Comparison of ENCODE assay signal across 8 cellular contexts in the genomic region with DNA sequence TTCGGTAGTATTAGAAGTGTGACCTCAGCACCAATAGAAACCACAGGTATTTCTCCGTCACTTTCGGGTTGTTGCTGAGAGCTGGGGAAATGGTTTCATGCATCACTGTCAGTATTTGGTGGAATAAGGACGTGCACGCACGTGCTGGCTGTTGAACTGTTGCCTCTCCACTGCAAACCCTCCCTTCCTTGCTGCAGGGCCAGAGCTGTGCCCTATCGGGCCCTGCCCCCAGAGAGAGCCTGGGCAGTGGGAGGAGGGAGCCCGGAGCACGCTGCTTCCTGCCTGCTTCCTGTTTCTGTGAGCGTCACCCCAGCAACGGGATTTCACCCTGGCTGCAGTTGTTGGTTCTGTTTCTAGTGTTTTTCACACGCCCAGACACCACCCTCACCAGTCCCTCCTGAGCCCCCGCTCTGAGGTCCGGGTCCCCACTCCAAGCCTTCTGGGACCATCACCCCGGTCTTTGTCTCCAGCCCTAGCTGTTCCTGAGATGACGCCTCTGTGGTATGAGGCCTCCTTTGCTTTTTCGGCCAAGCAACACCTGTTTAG. TPM values are rescaled to one million over a fixed set of nuclear protein-coding genes. Genes with fewer than 3 reads are reported as not detected.
DNase-seq lines count a peak whose midpoint lies in the region; ATAC-seq and TF ChIP-seq lines count a peak whose summit lies in the region.

No MANE protein-coding gene starts in this region.

- intact Hi-C loops in Right ventricle myocardium superior (cut with DNase I): loop anchor here (10.0 kb wide), 1 partner anchor 90 kb away; no protein-coding TSS in a partner anchor
- intact Hi-C loops in posterior cingulate gyrus (cut with DNase I): no loop called here
- intact Hi-C loops in uterus (cut with DNase I; ENCODE audit: low total_unique reads): loop anchor here (5.0 kb wide), 1 partner anchor 72 kb away; no protein-coding TSS in a partner anchor

- peaks cover 6% of the 10 kb centered on the region for H3K27me3 Mint-ChIP-seq in CD4-positive, CD25-positive, alpha-beta regulatory T cell

- peaks cover 8 to 46% (median 39%) of the 10 kb centered on the region in 4 donors for H3K4me1 Mint-ChIP-seq in CD4-positive, CD25-positive, alpha-beta regulatory T cell

- peaks cover 0 to 1% (median 0%) of the 10 kb centered on the region in 7 donors for H3K9me3 Mint-ChIP-seq in CD4-positive, CD25-positive, alpha-beta regulatory T cell

- peaks cover 32% of the 10 kb centered on the region for H3K4me1 ChIP-seq in CD4-positive, CD25-positive, alpha-beta regulatory T cell (ENCODE audit: control insufficient read depth, insufficient read depth, low read length, poor library complexity, severe bottlenecking)
- peaks cover 16 to 20% of the 10 kb centered on the region in 2 donors for H3K4me1 ChIP-seq in uterus

- H3K36me3 Mint-ChIP-seq in CD4-positive, CD25-positive, alpha-beta regulatory T cell: no peaks in the 10 kb centered on the region

- H3K27ac Mint-ChIP-seq in CD4-positive, CD25-positive, alpha-beta regulatory T cell: peak overlapping the region; percentile 99

- peak; percentile 37 to 60 for TF ChIP-seq POLR2A in uterus (IDR thresholded peaks at IDR 0.05)

- peak in 3 of 4 experiments; percentile 2 to 43 (median 31) for TF ChIP-seq CTCF in uterus (IDR thresholded peaks at IDR 0.05)

- ATAC-seq in CD4-positive, CD25-positive, alpha-beta regulatory T cell (ENCODE audit: low read depth in 2 of 2): peak; percentile 71 to 79
- peak; percentile 87 for ATAC-seq in GM19463 (IDR thresholded peaks at IDR 0.05; ENCODE audit: unreplicated experiment)
- peak; percentile 78 for ATAC-seq in HG03571 (IDR thresholded peaks at IDR 0.05; ENCODE audit: unreplicated experiment)
- peak; percentile 83 for ATAC-seq in Right ventricle myocardium superior (ENCODE audit: poor library complexity)

- peak overlapping the region; percentile 81 for H3K4me3 ChIP-seq in CD4-positive, CD25-positive, alpha-beta regulatory T cell (ENCODE audit: low read depth, low read length)
- no peak overlapping the region for H3K4me3 ChIP-seq in uterus

- no peaks in the 10 kb centered on the region for H3K27me3 ChIP-seq in CD4-positive, CD25-positive, alpha-beta regulatory T cell (ENCODE audit: control insufficient read depth, insufficient read depth, low read length)
- H3K27me3 ChIP-seq in uterus: no peaks in the 10 kb centered on the region

- H3K9me3 ChIP-seq in CD4-positive, CD25-positive, alpha-beta regulatory T cell (ENCODE audit: control insufficient read depth in 2 of 2, low read length in 2 of 2): no peaks in the 10 kb centered on the region
- H3K9me3 ChIP-seq in uterus: no peaks in the 10 kb centered on the region

- peak; percentile 82 to 90 (median 90) for DNase-seq in CD4-positive, CD25-positive, alpha-beta regulatory T cell
- DNase-seq in SHP77 treated with DMSO at 0.1 percent for 48 hours (lab: John Stamatoyannopoulos, UW) (peak; percentile 65), Right ventricle myocardium superior (peak; percentile 93), posterior cingulate gyrus (peak in 9 of 10 donors; percentile 32 to 93 (median 54)), uterus (peak; percentile 84 to 89)
- peak in 3 of 4 experiments; percentile 28 to 71 (median 68) for DNase-seq in activated naive CD4-positive, alpha-beta T cell (lab: John Stamatoyannopoulos, UW)

- H3K36me3 ChIP-seq in CD4-positive, CD25-positive, alpha-beta regulatory T cell (ENCODE audit: control insufficient read depth, insufficient read depth, low read length): no peaks in the 10 kb centered on the region
- H3K36me3 ChIP-seq in uterus: no peaks in the 10 kb centered on the region

- peak overlapping the region; percentile 87 to 95 (median 93) for H3K4me3 Mint-ChIP-seq in CD4-positive, CD25-positive, alpha-beta regulatory T cell

- peak overlapping the region; percentile 97 for H3K27ac ChIP-seq in CD4-positive, CD25-positive, alpha-beta regulatory T cell (ENCODE audit: insufficient read depth, low read length, poor library complexity, severe bottlenecking)
- peak overlapping the region; percentile 92 to 97 for H3K27ac ChIP-seq in uterus

RNA-seq across cellular contexts. Expression of gene LRRFIP1, which starts 47.4 kb away (rescaled TPM):
- 183 TPM for total RNA-seq in CD4-positive, CD25-positive, alpha-beta regulatory T cell
- 100 to 1,000 TPM in 1 of 4 donors, 10 to 100 TPM in 3; 69.4 to 107 (median 77.1) TPM for polyA plus RNA-seq in CD4-positive, CD25-positive, alpha-beta regulatory T cell
- total RNA-seq in Right ventricle myocardium superior: 88.5 TPM
- 100 to 1,000 TPM in 2 of 4 donors, 10 to 100 TPM in 2; 62.8 to 199 (median 121) TPM for total RNA-seq in uterus
